In the genomic region with DNA sequence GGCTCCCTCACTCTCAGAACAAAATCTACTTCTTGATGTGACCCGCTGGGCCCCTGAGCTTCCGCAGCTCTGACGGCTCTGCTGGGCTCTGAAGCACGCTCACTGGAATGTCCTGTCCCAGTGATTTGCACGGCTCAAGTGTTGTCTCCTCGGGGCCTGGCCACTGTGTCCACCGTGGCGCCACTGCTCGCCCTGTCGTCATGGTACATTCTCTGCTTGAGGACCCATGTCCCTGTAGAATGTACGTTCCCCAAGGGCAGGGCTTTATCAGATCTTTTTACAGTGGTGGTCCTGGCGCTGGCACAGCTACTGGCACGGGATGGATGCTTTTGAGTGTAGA, we compare ENCODE assay signal across 12 cellular contexts. TPM values are rescaled to one million over a fixed set of nuclear protein-coding genes. Genes with fewer than 3 reads are reported as not detected.
DNase-seq lines count a peak whose midpoint lies in the region; ATAC-seq and TF ChIP-seq lines count a peak whose summit lies in the region.
"Had no signal": no experiment of that assay in that cellular context is flagged by ENCODE, and none has a peak within 500 bp of the region (broad histone marks: within the 10 kb centered on the region; RNA-seq: fewer than 3 reads in every experiment).

No MANE protein-coding gene starts in this region.

- H3K9me3 ChIP-seq in left lung (no peaks in the 10 kb centered on the region), skeletal muscle tissue (ENCODE audit: control insufficient read depth in 3 of 3, low read length in 3 of 3) (no peaks in the 10 kb centered on the region)

- DNase-seq in GM23338 (ENCODE audit: low spot score) (no peak), choroid plexus epithelial cell (ENCODE audit: low read depth) (peak; percentile 37), left lung (no peak), head of caudate nucleus (no peak), NK-92 (lab: John Stamatoyannopoulos, UW; ENCODE audit: unreplicated experiment) (no peak)
- DNase-seq: activated CD8-positive, alpha-beta T cell treated with anti-CD3 and anti-CD28 coated beads for 36 hours; CD4-positive, CD25-positive, alpha-beta regulatory T cell; NCI-H1048; SW 1271 had no signal

- H3K27me3 ChIP-seq in GM23338 (ENCODE audit: insufficient read depth) (no peaks in the 10 kb centered on the region), left lung (no peaks in the 10 kb centered on the region), skeletal muscle tissue (ENCODE audit: control insufficient read depth in 3 of 3, insufficient read depth in 3 of 3, low read length in 3 of 3) (no peaks in the 10 kb centered on the region)

- peaks cover 8% of the 10 kb centered on the region; the same call in 1 of the 2 replicates for H3K79me2 ChIP-seq in GM23338 (replicated peaks; ENCODE audit: insufficient read depth)

- no peak for ATAC-seq in GM23338
- ATAC-seq in left lung = peak; percentile 4
- no peak for ATAC-seq in GM19467 (IDR thresholded peaks at IDR 0.05; ENCODE audit: unreplicated experiment)
- no peak for ATAC-seq in HG03565 (IDR thresholded peaks at IDR 0.05; ENCODE audit: unreplicated experiment)

- H3K27ac ChIP-seq in GM23338 (ENCODE audit: low read depth) = no peak overlapping the region
- H3K27ac ChIP-seq in left lung = no peak overlapping the region
- peak overlapping the region; percentile 87 for H3K27ac ChIP-seq in skeletal muscle tissue (ENCODE audit: low read depth, low read length)

- H3K9ac ChIP-seq in skeletal muscle tissue (ENCODE audit: low read depth in 1 of 3, low read length in 3 of 3) = peak overlapping the region; percentile 32 to 80 (median 74)

- peaks cover 48% of the 10 kb centered on the region for H3K4me1 Mint-ChIP-seq in GM23338

- peaks cover 19% of the 10 kb centered on the region for H3K27me3 Mint-ChIP-seq in GM23338 (ENCODE audit: insufficient read depth, low read depth, poor library complexity)
- H3K27me3 Mint-ChIP-seq: activated CD8-positive, alpha-beta T cell treated with anti-CD3 and anti-CD28 coated beads for 36 hours; CD4-positive, CD25-positive, alpha-beta regulatory T cell had no signal

- peaks cover 5% of the 10 kb centered on the region for H4K20me1 ChIP-seq in GM23338 (replicated peaks; ENCODE audit: insufficient read depth)

- intact Hi-C loops in left lung (cut with DNase I) = no loop called here
- intact Hi-C loops in head of caudate nucleus (cut with DNase I) = no loop called here

- H3K36me3 Mint-ChIP-seq in GM23338 (ENCODE audit: low read depth) = peaks cover 2% of the 10 kb centered on the region; the same call in 2 of the 3 replicates

- H3K9me3 Mint-ChIP-seq in GM23338 = no peaks in the 10 kb centered on the region; the same call in 1 of the 3 replicates
- H3K9me3 Mint-ChIP-seq: activated CD8-positive, alpha-beta T cell treated with anti-CD3 and anti-CD28 coated beads for 36 hours; CD4-positive, CD25-positive, alpha-beta regulatory T cell had no signal

- H3F3A ChIP-seq in GM23338 (replicated peaks; ENCODE audit: low read depth) = peaks cover 3% of the 10 kb centered on the region; the same call in 1 of the 2 replicates

- H2AFZ ChIP-seq in GM23338 = no peak overlapping the region

- no peaks in the 10 kb centered on the region for H3K36me3 ChIP-seq in GM23338 (ENCODE audit: insufficient read depth)
- H3K36me3 ChIP-seq in left lung = no peaks in the 10 kb centered on the region
- H3K36me3 ChIP-seq in skeletal muscle tissue (ENCODE audit: control insufficient read depth in 3 of 3, insufficient read depth in 3 of 3, low read length in 3 of 3) = no peaks in the 10 kb centered on the region

- no peak overlapping the region for H3K4me3 ChIP-seq in GM23338
- no peak overlapping the region for H3K4me3 ChIP-seq in choroid plexus epithelial cell (ENCODE audit: low read depth, low read length)
- H3K4me3 ChIP-seq in left lung = no peak overlapping the region
- H3K4me3 ChIP-seq in skeletal muscle tissue (ENCODE audit: low read length in 3 of 3) = peak overlapping the region; percentile 51 to 63 (median 62)

- H3K4me1 ChIP-seq in GM23338 (ENCODE audit: insufficient read depth) (peaks cover 20% of the 10 kb centered on the region; the same call in 1 of the 2 replicates), left lung (peaks cover 11 to 49% of the 10 kb centered on the region in 2 donors), skeletal muscle tissue (ENCODE audit: control insufficient read depth in 3 of 3, insufficient read depth in 3 of 3, low read length in 3 of 3) (peaks cover 50 to 66% (median 55%) of the 10 kb centered on the region in 3 donors)

- H3K27ac Mint-ChIP-seq in GM23338 = peak overlapping the region; percentile 76; the same call in 1 of the 2 replicates
- H3K27ac Mint-ChIP-seq: activated CD8-positive, alpha-beta T cell treated with anti-CD3 and anti-CD28 coated beads for 36 hours had no signal

- no peaks in the 10 kb centered on the region for H3K9me2 ChIP-seq in GM23338 (ENCODE audit: insufficient read depth)

- TF ChIP-seq CTCF in GM23338 (conservative IDR thresholded peaks at IDR 0.05; ENCODE audit: low read depth in 2 of 2) (no peak), choroid plexus epithelial cell (conservative IDR thresholded peaks at IDR 0.05; ENCODE audit: low read depth, low read length) (no peak), left lung (IDR thresholded peaks at IDR 0.05) (no peak)

- no peak overlapping the region for H3K4me2 ChIP-seq in GM23338

- no peak overlapping the region for H3K4me3 Mint-ChIP-seq in GM23338
- H3K4me3 Mint-ChIP-seq: activated CD8-positive, alpha-beta T cell treated with anti-CD3 and anti-CD28 coated beads for 36 hours had no signal

TF ChIP-seq in GM23338, 12 proteins besides CTCF, POLR2A, EP300 and RAD21 (continues in another document):
- TF ChIP-seq EZH2 (IDR thresholded peaks at IDR 0.05; ENCODE audit: low read depth, unreplicated experiment) = no peak
- TF ChIP-seq CREB1 (CRISPR knock-in tag; IDR thresholded peaks at IDR 0.05; ENCODE audit: low read depth) = no peak
- TF ChIP-seq, protein P1, sequence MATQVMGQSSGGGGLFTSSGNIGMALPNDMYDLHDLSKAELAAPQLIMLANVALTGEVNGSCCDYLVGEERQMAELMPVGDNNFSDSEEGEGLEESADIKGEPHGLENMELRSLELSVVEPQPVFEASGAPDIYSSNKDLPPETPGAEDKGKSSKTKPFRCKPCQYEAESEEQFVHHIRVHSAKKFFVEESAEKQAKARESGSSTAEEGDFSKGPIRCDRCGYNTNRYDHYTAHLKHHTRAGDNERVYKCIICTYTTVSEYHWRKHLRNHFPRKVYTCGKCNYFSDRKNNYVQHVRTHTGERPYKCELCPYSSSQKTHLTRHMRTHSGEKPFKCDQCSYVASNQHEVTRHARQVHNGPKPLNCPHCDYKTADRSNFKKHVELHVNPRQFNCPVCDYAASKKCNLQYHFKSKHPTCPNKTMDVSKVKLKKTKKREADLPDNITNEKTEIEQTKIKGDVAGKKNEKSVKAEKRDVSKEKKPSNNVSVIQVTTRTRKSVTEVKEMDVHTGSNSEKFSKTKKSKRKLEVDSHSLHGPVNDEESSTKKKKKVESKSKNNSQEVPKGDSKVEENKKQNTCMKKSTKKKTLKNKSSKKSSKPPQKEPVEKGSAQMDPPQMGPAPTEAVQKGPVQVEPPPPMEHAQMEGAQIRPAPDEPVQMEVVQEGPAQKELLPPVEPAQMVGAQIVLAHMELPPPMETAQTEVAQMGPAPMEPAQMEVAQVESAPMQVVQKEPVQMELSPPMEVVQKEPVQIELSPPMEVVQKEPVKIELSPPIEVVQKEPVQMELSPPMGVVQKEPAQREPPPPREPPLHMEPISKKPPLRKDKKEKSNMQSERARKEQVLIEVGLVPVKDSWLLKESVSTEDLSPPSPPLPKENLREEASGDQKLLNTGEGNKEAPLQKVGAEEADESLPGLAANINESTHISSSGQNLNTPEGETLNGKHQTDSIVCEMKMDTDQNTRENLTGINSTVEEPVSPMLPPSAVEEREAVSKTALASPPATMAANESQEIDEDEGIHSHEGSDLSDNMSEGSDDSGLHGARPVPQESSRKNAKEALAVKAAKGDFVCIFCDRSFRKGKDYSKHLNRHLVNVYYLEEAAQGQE (IDR thresholded peaks at IDR 0.05; ENCODE audit: unreplicated experiment) = no peak
- no peak for TF ChIP-seq POLR2AphosphoS5 (IDR thresholded peaks at IDR 0.05; ENCODE audit: low read depth)
- TF ChIP-seq EZH2phosphoT487 (IDR thresholded peaks at IDR 0.05; ENCODE audit: unreplicated experiment) = no peak
- no peak for TF ChIP-seq ETS1 (IDR thresholded peaks at IDR 0.05)

RNA-seq across cellular contexts. Expression of gene KLHL26, which starts 12.1 kb away (rescaled TPM):
- 11.2 and 13.7 TPM in 2 replicates for total RNA-seq in GM23338 (2014; rRNA removed; shearing (Covaris generic))
- polyA plus RNA-seq in GM23338 (2016; fragmentation: Nextera tagmentation; extraction: Ambion mirVana) = 3.6 and 6.4 TPM in 2 replicates
- total RNA-seq in left lung = 10 to 100 TPM in 1 of 2 donors, 1 to 10 TPM in 1; 9.0 to 10.4 TPM
- 2.1 TPM for total RNA-seq in skeletal muscle tissue

RNA-seq across cellular contexts. Expression of gene CRTC1, which starts 34.5 kb away (rescaled TPM):
- 5.4 and 7.1 TPM in 2 replicates for total RNA-seq in GM23338 (2014; rRNA removed; shearing (Covaris generic))
- polyA plus RNA-seq in GM23338 (2016; fragmentation: Nextera tagmentation; extraction: Ambion mirVana) = 6.7 and 8.4 TPM in 2 replicates
- total RNA-seq in left lung (10 to 100 TPM; 11.3 to 13.8 TPM), skeletal muscle tissue (3.1 TPM)

RNA-seq across cellular contexts. Expression of gene TMEM59L, which starts 36.3 kb away (rescaled TPM):
- 6.8 and 9.8 TPM in 2 replicates for total RNA-seq in GM23338 (2014; rRNA removed; shearing (Covaris generic))
- polyA plus RNA-seq in GM23338 (2016; fragmentation: Nextera tagmentation; extraction: Ambion mirVana) = 15.7 and 16.2 TPM in 2 replicates
- total RNA-seq in left lung (1 to 10 TPM; 1.6 to 4.9 TPM), skeletal muscle tissue (2.1 TPM)
- total RNA-seq: activated CD8-positive, alpha-beta T cell treated with anti-CD3 and anti-CD28 coated beads for 36 hours; CD4-positive, CD25-positive, alpha-beta regulatory T cell had no signal
- polyA plus RNA-seq: CD4-positive, CD25-positive, alpha-beta regulatory T cell had no signal

RNA-seq across cellular contexts. Expression of gene CRLF1, which starts 42.3 kb away (rescaled TPM):
- total RNA-seq in GM23338 (2014; rRNA removed; shearing (Covaris generic)) = 17.1 and 18.1 TPM in 2 replicates
- polyA plus RNA-seq in GM23338 (2016; fragmentation: Nextera tagmentation; extraction: Ambion mirVana) = 19.7 and 22.9 TPM in 2 replicates
- total RNA-seq in left lung (10 to 100 TPM; 22.5 to 44.7 TPM), skeletal muscle tissue (2.6 TPM)
- total RNA-seq: activated CD8-positive, alpha-beta T cell treated with anti-CD3 and anti-CD28 coated beads for 36 hours; CD4-positive, CD25-positive, alpha-beta regulatory T cell had no signal

Comparison
In these comparisons a context has a peak if more than half of its experiments do, and no peak if none do; other contexts are left out.
1. H3K4me3 ChIP-seq: peak in skeletal muscle tissue (3 of 3); none in GM23338 (single experiment), choroid plexus epithelial cell (single experiment) and left lung (0 of 2).